ENCODE assay signal across 8 cellular contexts in the genomic region with DNA sequence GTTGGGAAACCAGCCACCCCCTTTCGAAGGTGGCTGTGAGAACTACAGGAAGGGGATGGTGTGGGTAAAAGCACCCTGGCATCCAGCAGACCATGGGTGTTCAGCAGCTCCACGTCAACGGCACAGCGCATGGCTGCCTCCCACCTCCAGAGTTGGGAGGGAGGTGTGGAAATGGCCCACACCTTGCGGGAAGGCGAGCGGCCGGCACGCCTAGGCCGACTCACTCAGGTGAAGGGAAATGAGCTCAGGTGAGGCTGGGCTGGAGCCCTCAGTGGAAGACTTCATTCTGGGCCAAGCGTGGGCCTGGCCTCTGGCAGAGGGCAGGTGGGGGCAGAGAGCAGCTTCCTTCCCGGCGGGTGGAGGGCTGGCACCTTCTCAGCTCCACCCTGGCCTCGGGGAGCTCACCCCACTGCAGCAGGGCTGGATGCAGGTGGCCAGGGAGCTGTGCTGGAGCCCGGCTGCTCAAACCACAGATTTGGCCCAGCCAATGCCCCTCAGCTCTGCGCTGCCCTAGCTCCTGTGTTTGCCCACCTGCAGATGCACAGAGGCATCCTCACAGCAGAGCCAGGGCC. TPM values are rescaled to one million over a fixed set of nuclear protein-coding genes. Genes with fewer than 3 reads are reported as not detected.
DNase-seq lines count a peak whose midpoint lies in the region; ATAC-seq, FAIRE-seq and TF ChIP-seq lines count a peak whose summit lies in the region.

No MANE protein-coding gene starts in this region.

- H3K4me1 ChIP-seq in liver (ENCODE audit: control insufficient read depth in 4 of 4, insufficient read depth in 4 of 4, low read length in 3 of 4) (peaks cover 8 to 29% (median 14%) of the 10 kb centered on the region in 4 donors), HepG2 (ENCODE audit: insufficient read depth, low read length) (peaks cover 40% of the 10 kb centered on the region), OCI-LY3 (ENCODE audit: low read length) (peaks cover 33% of the 10 kb centered on the region)

- peaks cover under 1% of the 10 kb centered on the region; the same call in 1 of the 2 replicates for H4K20me1 ChIP-seq in HepG2 (ENCODE audit: insufficient read depth, low read length)
- H4K20me1 ChIP-seq in OCI-LY3 (ENCODE audit: insufficient read depth, low read length) = no peaks in the 10 kb centered on the region

- peak overlapping the region in 1 of 2 donors; percentile 21 for H3K9ac ChIP-seq in liver (ENCODE audit: low read depth in 1 of 2, low read length in 2 of 2)
- H3K9ac ChIP-seq in HepG2 (ENCODE audit: insufficient read depth, low read depth, low read length) = no peak overlapping the region
- peak overlapping the region; percentile 59 for H3K9ac ChIP-seq in OCI-LY3 (ENCODE audit: low read length)

- no peak overlapping the region for H3K27ac Mint-ChIP-seq in mesothelial cell of epicardium

- TF ChIP-seq RAD21 in liver (IDR thresholded peaks at IDR 0.05) = no peak
- no peak for TF ChIP-seq RAD21 in HepG2 (CRISPR knock-in tag; IDR thresholded peaks at IDR 0.05)

- no peak for FAIRE-seq in HepG2 (lab: Jason Lieb, UNC)

- H3K9me3 Mint-ChIP-seq in mesothelial cell of epicardium = peaks cover 3% of the 10 kb centered on the region

- H3K9me3 ChIP-seq in liver (ENCODE audit: control insufficient read depth in 4 of 4, low read length in 3 of 4) (no peaks in the 10 kb centered on the region), HepG2 (ENCODE audit: low read length) (no peaks in the 10 kb centered on the region), OCI-LY3 (ENCODE audit: insufficient read depth, low read length) (no peaks in the 10 kb centered on the region)

- H3K4me3 Mint-ChIP-seq in mesothelial cell of epicardium = no peak overlapping the region

- 74% methylated on average over 16 of the region's 16 CpGs for WGBS in liver
- 92% methylated on average over 2 of the region's 16 CpGs for WGBS in HepG2 (ENCODE audit: low lambda C conversion rate)

- H3K4me1 Mint-ChIP-seq in mesothelial cell of epicardium = peaks cover 37% of the 10 kb centered on the region

- TF ChIP-seq POLR2A in HepG2 (IDR thresholded peaks at IDR 0.05; ENCODE audit: insufficient read depth in 1 of 2, low read depth in 2 of 2, low read length in 2 of 2) = no peak

- no TSS peak for BruUV-seq in HepG2 (replicated peaks; lab: Mats Ljungman, UMichigan)

- H3K27ac ChIP-seq in liver (ENCODE audit: low read depth in 1 of 2, low read length in 2 of 2) (peak overlapping the region; percentile 50 to 78), HepG2 (ENCODE audit: extremely low read length, insufficient read depth, low read length) (no peak overlapping the region), OCI-LY3 (ENCODE audit: low read length) (peak overlapping the region; percentile 53), cingulate gyrus (ENCODE audit: low read depth, low read length) (peak overlapping the region; percentile 75), skin epidermis (peak overlapping the region; percentile 49 to 99 (median 88))

- ATAC-seq in HepG2 = no peak

- H3K36me3 Mint-ChIP-seq in mesothelial cell of epicardium = peaks cover 1% of the 10 kb centered on the region

- H3K36me3 ChIP-seq in liver (ENCODE audit: control insufficient read depth in 4 of 4, insufficient read depth in 3 of 4, low read depth in 1 of 4, low read length in 3 of 4) (no peaks in the 10 kb centered on the region), HepG2 (replicated peaks in 1 of 2; ENCODE audit: control insufficient read depth in 1 of 2, insufficient read depth in 2 of 2, low read length in 2 of 2) (0 out of 5 replicates have a peak, but pooled peaks cover 0 to 2% of the 10 kb centered on the region in 2 experiments), OCI-LY3 (replicated peaks; ENCODE audit: low read depth, low read length) (no peaks in the 10 kb centered on the region)

- H3K4me2 ChIP-seq in HepG2 (ENCODE audit: low read depth, low read length) (no peak overlapping the region), OCI-LY3 (ENCODE audit: low read length) (peak overlapping the region; percentile 91)

- DNase-seq in HepG2 (ENCODE audit: low spot score) = no peak
- no peak for DNase-seq in AG08396 (ENCODE audit: low spot score)
- no peak for DNase-seq in mesothelial cell of epicardium (ENCODE audit: low spot score in 2 of 2, unreplicated experiment in 2 of 2)
- no peak for DNase-seq in NCI-H2081 treated with DMSO at 0.1 percent for 48 hours (lab: John Stamatoyannopoulos, UW)

- POLR2A ChIA-PET in HepG2 (lab: Yijun Ruan, JAX) = interaction anchor here (1.1 kb wide), 1 partner anchor 30 kb away, joined by 3 read pairs; a partner anchor contains a TSS

- in situ Hi-C loops in HepG2 (cut with HindIII; ENCODE audit: extremely low pct_ligation_motif_present, low pct_unique_long_range_greater_than_20kb) = no loop called here

- no peaks in the 10 kb centered on the region for H3K27me3 Mint-ChIP-seq in mesothelial cell of epicardium (ENCODE audit: low read depth)

- TF ChIP-seq EP300 in HepG2 (IDR thresholded peaks at IDR 0.05; ENCODE audit: low read depth in 2 of 2, low read length in 2 of 2) = no peak
- no peak for TF ChIP-seq EP300 in HepG2 (CRISPR knock-in tag; IDR thresholded peaks at IDR 0.05; ENCODE audit: borderline replicate concordance)

- intact Hi-C loops in HepG2 (cut with micrococcal nuclease; ENCODE audit: unreplicated experiment) = no loop called here

- CTCF ChIA-PET in HepG2 (lab: Yijun Ruan, JAX; ENCODE audit: low intra/inter-chr PET ratio, low total read pairs) = no interaction called here

- H3K4me3 ChIP-seq in liver (ENCODE audit: low read depth in 1 of 3, low read length in 3 of 3) (no peak overlapping the region), HepG2 (replicated peaks in 1 of 3; ENCODE audit: insufficient read depth in 1 of 3, low read depth in 2 of 3, low read length in 3 of 3) (no peak overlapping the region), OCI-LY3 (ENCODE audit: low read length) (peak overlapping the region; percentile 52), skin epidermis (peak overlapping the region in 5 of 7 experiments; percentile 5 to 15 (median 13))

- TF ChIP-seq CTCF in liver (IDR thresholded peaks at IDR 0.05; ENCODE audit: low read depth, low read length, missing input control) = no peak
- no peak for TF ChIP-seq CTCF in HepG2 (CRISPR knock-in tag; IDR thresholded peaks at IDR 0.05)
- TF ChIP-seq CTCF in OCI-LY3 (IDR thresholded peaks at IDR 0.05; ENCODE audit: low read depth, low read length) = no peak
- no peak for TF ChIP-seq CTCF in mesothelial cell of epicardium (IDR thresholded peaks at IDR 0.05; ENCODE audit: unreplicated experiment)

- H3K79me2 ChIP-seq in HepG2 (ENCODE audit: insufficient read depth, low read length) = peaks cover 34% of the 10 kb centered on the region
- H3K79me2 ChIP-seq in OCI-LY3 (ENCODE audit: low read length) = no peaks in the 10 kb centered on the region

- H2AFZ ChIP-seq in HepG2 (ENCODE audit: low read length) (no peak overlapping the region), OCI-LY3 (ENCODE audit: low read depth, low read length) (no peak overlapping the region)

- H3K27me3 ChIP-seq in liver (ENCODE audit: control insufficient read depth in 4 of 4, insufficient read depth in 4 of 4, low read length in 3 of 4) (no peaks in the 10 kb centered on the region), HepG2 (ENCODE audit: control insufficient read depth in 1 of 2, insufficient read depth in 2 of 2, low read length in 2 of 2) (no peaks in the 10 kb centered on the region), OCI-LY3 (ENCODE audit: low read depth, low read length) (peaks cover 27% of the 10 kb centered on the region; the same call in 1 of the 2 replicates)

RNA-seq across cellular contexts. Expression of a gene that starts 24.8 kb away (rescaled TPM):
- total RNA-seq in liver (100 to 1,000 TPM; 162 to 287 TPM), HepG2 (2016; rRNA removed; fragmentation: Illumina TruSeq; extraction: Trizol) (58.5 and 76.4 TPM in 2 replicates), mesothelial cell of epicardium (10.7 to 11.5 TPM (median 11.5 TPM) in 3 replicates)
- polyA plus RNA-seq in liver (100 to 1,000 TPM; 201 to 424 TPM), HepG2 (2011; rRNA removed) (229 and 240 TPM in 2 replicates)
- total RNA-seq in HepG2 (2016; cell fraction: cytosol; rRNA removed; fragmentation: Illumina TruSeq; extraction: Trizol; ENCODE audit: low read depth) = 7.2 and 7.7 TPM in 2 replicates
- 53.0 and 79.3 TPM in 2 replicates for total RNA-seq in HepG2 (2016; cell fraction: insoluble cytoplasmic fraction; rRNA removed; fragmentation: Illumina TruSeq; extraction: Trizol)
- total RNA-seq in HepG2 (2016; cell fraction: membrane; rRNA removed; fragmentation: Illumina TruSeq; extraction: Trizol) = 22.0 and 22.8 TPM in 2 replicates
- total RNA-seq in HepG2 (2016; cell fraction: nucleus; rRNA removed; fragmentation: Illumina TruSeq; extraction: Trizol) = 52.1 and 60.8 TPM in 2 replicates
- polyA plus RNA-seq in HepG2 (2011; cell fraction: cytosol; rRNA removed) = 210 and 362 TPM in 2 replicates
- polyA plus RNA-seq in HepG2 (2011; cell fraction: nucleus; rRNA removed) = 328 and 432 TPM in 2 replicates
- polyA plus RNA-seq in HepG2 (2012) = 87.2 and 88.3 TPM in 2 replicates
- 7.1 and 8.1 TPM in 2 replicates for polyA plus RNA-seq in HepG2 (2016; cell fraction: cytosol; fragmentation: Illumina TruSeq; extraction: Trizol; ENCODE audit: low read depth)
- 53.0 and 59.0 TPM in 2 replicates for polyA plus RNA-seq in HepG2 (2016; cell fraction: insoluble cytoplasmic fraction; fragmentation: Illumina TruSeq; extraction: Trizol; ENCODE audit: low read depth)
- 16.0 and 17.1 TPM in 2 replicates for polyA plus RNA-seq in HepG2 (2016; cell fraction: membrane; fragmentation: Illumina TruSeq; extraction: Trizol; ENCODE audit: low read depth)
- polyA plus RNA-seq in HepG2 (2016; cell fraction: nucleus; fragmentation: Illumina TruSeq; extraction: Trizol; ENCODE audit: insufficient read depth, low read depth) = 91.4 and 94.6 TPM in 2 replicates
- 12.3 and 373 TPM in 2 replicates for polyA minus RNA-seq in HepG2 (2011; rRNA and poly(A)+ RNA removed; ENCODE audit: low replicate concordance)
- polyA minus RNA-seq in HepG2 (2011; cell fraction: cytosol; rRNA and poly(A)+ RNA removed) = 140 and 148 TPM in 2 replicates
- 129 and 138 TPM in 2 replicates for polyA minus RNA-seq in HepG2 (2011; cell fraction: nucleus; rRNA and poly(A)+ RNA removed)

RNA-seq across cellular contexts. Expression of a gene that starts 29.3 kb away (rescaled TPM):
- total RNA-seq in liver = 1 to 10 TPM; 2.6 to 7.4 TPM
- 1 to 10 TPM in 1 of 2 donors, under 1 TPM in 1; 0.88 to 3.4 TPM for polyA plus RNA-seq in liver
- 16.3 and 16.7 TPM in 2 replicates for total RNA-seq in HepG2 (2016; rRNA removed; fragmentation: Illumina TruSeq; extraction: Trizol)
- 1.4 and 1.9 TPM in 2 replicates for total RNA-seq in HepG2 (2016; cell fraction: cytosol; rRNA removed; fragmentation: Illumina TruSeq; extraction: Trizol; ENCODE audit: low read depth)
- total RNA-seq in HepG2 (2016; cell fraction: insoluble cytoplasmic fraction; rRNA removed; fragmentation: Illumina TruSeq; extraction: Trizol) = 12.2 and 17.7 TPM in 2 replicates
- total RNA-seq in HepG2 (2016; cell fraction: membrane; rRNA removed; fragmentation: Illumina TruSeq; extraction: Trizol) = 3.8 and 4.9 TPM in 2 replicates
- total RNA-seq in HepG2 (2016; cell fraction: nucleus; rRNA removed; fragmentation: Illumina TruSeq; extraction: Trizol) = 10.0 and 11.1 TPM in 2 replicates
- 6.9 and 7.3 TPM in 2 replicates for polyA plus RNA-seq in HepG2 (2011; rRNA removed)
- polyA plus RNA-seq in HepG2 (2011; cell fraction: cytosol; rRNA removed) = 8.4 and 12.3 TPM in 2 replicates
- 21.1 and 21.8 TPM in 2 replicates for polyA plus RNA-seq in HepG2 (2011; cell fraction: nucleus; rRNA removed)
- polyA plus RNA-seq in HepG2 (2012) = 5.7 and 8.6 TPM in 2 replicates
- polyA plus RNA-seq in HepG2 (2016; cell fraction: cytosol; fragmentation: Illumina TruSeq; extraction: Trizol; ENCODE audit: low read depth) = 0.47 and 1.00 TPM in 2 replicates
- polyA plus RNA-seq in HepG2 (2016; cell fraction: insoluble cytoplasmic fraction; fragmentation: Illumina TruSeq; extraction: Trizol; ENCODE audit: low read depth) = 9.4 and 11.8 TPM in 2 replicates
- 1.5 and 1.6 TPM in 2 replicates for polyA plus RNA-seq in HepG2 (2016; cell fraction: membrane; fragmentation: Illumina TruSeq; extraction: Trizol; ENCODE audit: low read depth)
- 13.9 and 14.1 TPM in 2 replicates for polyA plus RNA-seq in HepG2 (2016; cell fraction: nucleus; fragmentation: Illumina TruSeq; extraction: Trizol; ENCODE audit: insufficient read depth, low read depth)
- polyA minus RNA-seq in HepG2 (2011; rRNA and poly(A)+ RNA removed; ENCODE audit: low replicate concordance) = 2.4 and 21.3 TPM in 2 replicates
- polyA minus RNA-seq in HepG2 (2011; cell fraction: cytosol; rRNA and poly(A)+ RNA removed) = 10.2 and 10.5 TPM in 2 replicates
- polyA minus RNA-seq in HepG2 (2011; cell fraction: nucleus; rRNA and poly(A)+ RNA removed) = 4.0 and 6.3 TPM in 2 replicates
- 7.8 to 10.4 TPM (median 9.1 TPM) in 3 replicates for total RNA-seq in mesothelial cell of epicardium

Comparison
In these comparisons a context has a peak if more than half of its experiments do, and no peak if none do; other contexts are left out.
1. H3K4me3 ChIP-seq: peak in OCI-LY3 (single experiment) and skin epidermis (5 of 7); none in liver (0 of 3) and HepG2 (0 of 3).